14 cellular contexts compared by ENCODE assay signal in genomic region chr13:110448230-110448629, GRCh38.
DNase-seq lines count a peak whose midpoint lies in the region; ATAC-seq, FAIRE-seq and TF ChIP-seq lines count a peak whose summit lies in the region.
"Had no signal": no experiment of that assay in that cellular context is flagged by ENCODE, and none has a peak within 500 bp of the region (broad histone marks: within the 10 kb centered on the region; RNA-seq: fewer than 3 reads in every experiment).

No MANE protein-coding gene starts in this region.

- no peak overlapping the region for H3K4me3 ChIP-seq in breast epithelium
- H3K4me3 ChIP-seq: colonic mucosa, spleen had no signal

- TF ChIP-seq CTCF in breast epithelium (IDR thresholded peaks at IDR 0.05): no peak

- H3K36me3 Mint-ChIP-seq in activated naive CD8-positive, alpha-beta T cell treated with anti-CD3 and anti-CD28 coated beads, Interleukin-2, amount 50 U/mL, for 24 hours (ENCODE audit: low read depth): no peaks in the 10 kb centered on the region
- H3K36me3 Mint-ChIP-seq: naive B cell had no signal

- no peak for FAIRE-seq in HTR-8/SVneo (lab: Jason Lieb, UNC)

- peaks cover 43% of the 10 kb centered on the region for H3K27me3 Mint-ChIP-seq in activated naive CD8-positive, alpha-beta T cell treated with anti-CD3 and anti-CD28 coated beads, Interleukin-2, amount 50 U/mL, for 24 hours

- TF ChIP-seq POLR2A in breast epithelium (IDR thresholded peaks at IDR 0.05): no peak

- no peak for ATAC-seq in GM18858 (IDR thresholded peaks at IDR 0.05; ENCODE audit: unreplicated experiment)
- no peak for ATAC-seq in GM19023 (IDR thresholded peaks at IDR 0.05; ENCODE audit: unreplicated experiment)
- ATAC-seq in activated naive CD8-positive, alpha-beta T cell treated with anti-CD3 and anti-CD28 coated beads, Interleukin-2, amount 50 U/mL, for 24 hours: no peak

- no peaks in the 10 kb centered on the region for H3K27me3 ChIP-seq in breast epithelium
- H3K27me3 ChIP-seq: colonic mucosa had no signal

- H3K9me3 ChIP-seq in breast epithelium: no peaks in the 10 kb centered on the region
- H3K9me3 ChIP-seq: colonic mucosa, spleen had no signal

- no peaks in the 10 kb centered on the region for H3K4me1 ChIP-seq in breast epithelium
- H3K4me1 ChIP-seq: colonic mucosa had no signal

- H3K4me3 Mint-ChIP-seq in activated naive CD8-positive, alpha-beta T cell treated with anti-CD3 and anti-CD28 coated beads, Interleukin-2, amount 50 U/mL, for 24 hours: no peak overlapping the region
- H3K4me3 Mint-ChIP-seq: activated B cell treated with CpG ODN at 0.5 μM for 24 hours, naive B cell had no signal

- H3K4me1 Mint-ChIP-seq in activated naive CD8-positive, alpha-beta T cell treated with anti-CD3 and anti-CD28 coated beads, Interleukin-2, amount 50 U/mL, for 24 hours: peaks cover 4% of the 10 kb centered on the region

- no peaks in the 10 kb centered on the region for H3K9me3 Mint-ChIP-seq in activated naive CD8-positive, alpha-beta T cell treated with anti-CD3 and anti-CD28 coated beads, Interleukin-2, amount 50 U/mL, for 24 hours
- H3K9me3 Mint-ChIP-seq: activated B cell treated with CpG ODN at 0.5 μM for 24 hours, naive B cell had no signal

- intact Hi-C loops in breast epithelium (cut with DNase I; ENCODE audit: low total_unique reads): no loop called here

- H3K36me3 ChIP-seq in breast epithelium: no peaks in the 10 kb centered on the region
- H3K36me3 ChIP-seq: colonic mucosa had no signal

- no peak overlapping the region for H3K27ac Mint-ChIP-seq in activated naive CD8-positive, alpha-beta T cell treated with anti-CD3 and anti-CD28 coated beads, Interleukin-2, amount 50 U/mL, for 24 hours
- H3K27ac Mint-ChIP-seq: activated B cell treated with CpG ODN at 0.5 μM for 24 hours, naive B cell had no signal

- peak overlapping the region; percentile 42 to 83 for H3K27ac ChIP-seq in breast epithelium
- H3K27ac ChIP-seq: colonic mucosa, spleen had no signal

- peak; percentile 93 for DNase-seq in A172 (ENCODE audit: low spot score)
- DNase-seq in HTR-8/SVneo (ENCODE audit: insufficient read length, low spot score): peak; percentile 76
- peak in 1 of 2 donors; percentile 83 for DNase-seq in breast epithelium (ENCODE audit: low spot score in 2 of 2)
- peak; percentile 86 for DNase-seq in kidney glomerular epithelial cell (lab: John Stamatoyannopoulos, UW)
- no peak for DNase-seq in GDM1 (lab: John Stamatoyannopoulos, UW)
- DNase-seq in activated naive CD8-positive, alpha-beta T cell treated with anti-CD3 and anti-CD28 coated beads, Interleukin-2, amount 50 U/mL, for 24 hours: no peak
- DNase-seq: activated B cell treated with CpG ODN at 0.5 μM for 24 hours, colonic mucosa, naive B cell, NCI-H2171 treated with DMSO at 0.1 percent for 48 hours, RPMI8226, spleen had no signal

Comparison
In these comparisons a context has a peak if more than half of its experiments do, and no peak if none do; other contexts are left out.
1. DNase-seq: peak in A172 (single experiment), HTR-8/SVneo (single experiment) and kidney glomerular epithelial cell (single experiment); none in GDM1 (single experiment) and activated naive CD8-positive, alpha-beta T cell treated with anti-CD3 and anti-CD28 coated beads, Interleukin-2, amount 50 U/mL, for 24 hours (single experiment).